Comparison of ENCODE assay signal across 8 cellular contexts in the genomic region with DNA sequence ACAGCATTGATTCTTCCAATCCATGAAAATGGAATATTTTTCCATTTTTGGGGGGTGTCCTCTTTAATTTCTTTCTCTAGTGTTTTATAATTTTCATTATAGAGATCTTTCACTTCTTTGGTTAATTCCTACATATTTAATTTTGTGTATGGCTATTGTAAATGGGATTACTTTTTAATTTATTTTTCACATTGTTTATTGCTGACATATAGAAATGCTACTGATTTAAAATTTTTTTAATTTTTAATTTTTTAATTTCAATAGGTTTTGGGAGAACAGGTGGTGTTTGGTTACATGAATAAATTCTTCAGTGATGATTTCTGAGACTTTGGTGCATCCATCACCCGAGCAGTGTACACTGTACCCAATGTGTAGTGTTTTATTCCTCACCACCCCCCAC. TPM values are rescaled to one million over a fixed set of nuclear protein-coding genes. Genes with fewer than 3 reads are reported as not detected.
"Had no signal": no experiment of that assay in that cellular context is flagged by ENCODE, and none has a peak within 500 bp of the region (broad histone marks: within the 10 kb centered on the region; RNA-seq: fewer than 3 reads in every experiment).

No MANE protein-coding gene starts in this region.

- DNase-seq: GDM1, GF-D8 had no signal

- H3K4me3 ChIP-seq: GM12878 had no signal

- FAIRE-seq: GM12878, GM12891, GM12892, GM18507, GM19239 had no signal

- ATAC-seq: GM12878 had no signal

RNA-seq across cellular contexts. Expression of gene OOSP4B, which starts 26.6 kb away (rescaled TPM):
- total RNA-seq: G401, GM12878 had no signal
- polyA plus RNA-seq: GM12878 had no signal

RNA-seq across cellular contexts. Expression of gene OOSP4A, which starts 26.6 kb away (rescaled TPM):
- total RNA-seq: G401, GM12878 had no signal
- polyA plus RNA-seq: GM12878 had no signal

RNA-seq across cellular contexts. Expression of gene OOSP2, which starts 49.8 kb away (rescaled TPM):
- total RNA-seq: G401, GM12878 had no signal
- polyA plus RNA-seq: GM12878 had no signal

RNA-seq across cellular contexts. Expression of gene OOSP1, which starts 52.2 kb away (rescaled TPM):
- total RNA-seq: G401, GM12878 had no signal
- polyA plus RNA-seq: GM12878 had no signal
